ENCODE assay signal across 1 cellular context in the genomic region with DNA sequence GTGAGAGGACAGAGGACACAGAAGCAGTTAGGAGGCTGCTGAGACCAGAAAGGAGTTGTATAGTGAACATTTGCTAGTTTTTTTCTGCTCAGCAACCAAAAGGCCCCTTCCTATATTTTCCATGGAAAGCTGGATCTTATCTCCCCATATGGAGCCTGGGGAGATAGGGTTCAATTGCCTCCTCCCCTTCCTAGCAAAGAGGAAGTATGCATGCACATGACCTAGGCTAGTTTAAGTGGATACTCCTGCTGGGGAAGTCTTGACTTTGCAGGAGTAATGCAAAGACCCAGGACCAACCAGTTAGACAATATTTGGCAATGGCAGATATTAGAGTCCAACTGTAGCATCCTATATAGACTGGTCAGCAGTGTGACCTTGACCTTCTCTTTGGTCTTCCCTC.
TF ChIP-seq lines count a peak whose summit lies in the region.

No MANE protein-coding gene starts in this region.

TF ChIP-seq in HepG2, 621 proteins besides CTCF, POLR2A, EP300 and RAD21:
- TF ChIP-seq, protein P1, sequence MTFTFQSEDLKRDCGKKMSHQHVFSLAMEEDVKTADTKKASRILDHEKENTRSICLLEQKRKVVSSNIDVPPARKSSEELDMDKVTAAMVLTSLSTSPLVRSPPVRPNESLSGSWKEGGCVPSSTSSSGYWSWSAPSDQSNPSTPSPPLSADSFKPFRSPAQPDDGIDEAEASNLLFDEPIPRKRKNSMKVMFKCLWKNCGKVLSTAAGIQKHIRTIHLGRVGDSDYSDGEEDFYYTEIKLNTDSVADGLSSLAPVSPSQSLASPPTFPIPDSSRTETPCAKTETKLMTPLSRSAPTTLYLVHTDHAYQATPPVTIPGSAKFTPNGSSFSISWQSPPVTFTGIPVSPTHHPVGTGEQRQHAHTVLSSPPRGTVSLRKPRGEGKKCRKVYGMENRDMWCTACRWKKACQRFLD (CRISPR knock-in tag; IDR thresholded peaks at IDR 0.05; ENCODE audit: borderline replicate concordance) = no peak
- TF ChIP-seq NR2F6 (IDR thresholded peaks at IDR 0.05) (peak; percentile 26; the same call in 1 of the 2 replicates), NR2F6 (CRISPR knock-in tag; IDR thresholded peaks at IDR 0.05) (peak; percentile 46; the same call in 1 of the 2 replicates), ATF7 (IDR thresholded peaks at IDR 0.05) (no peak), ATF7 (CRISPR knock-in tag; IDR thresholded peaks at IDR 0.05) (no peak), ZNF12 (CRISPR knock-in tag; IDR thresholded peaks at IDR 0.05) (no peak), ELK4 (CRISPR knock-in tag; IDR thresholded peaks at IDR 0.05; ENCODE audit: borderline replicate concordance) (no peak), ZFP90 (CRISPR knock-in tag; IDR thresholded peaks at IDR 0.05; ENCODE audit: borderline replicate concordance) (no peak), TEAD3 (CRISPR knock-in tag; optimal IDR thresholded peaks at IDR 0.05; ENCODE audit: borderline replicate concordance) (peak; percentile 10), NCOR1 (IDR thresholded peaks at IDR 0.05; ENCODE audit: borderline replicate concordance, low read length) (0 out of 2 replicates have a peak, but pooled peaks have one; percentile 16)
- TF ChIP-seq, protein P2, sequence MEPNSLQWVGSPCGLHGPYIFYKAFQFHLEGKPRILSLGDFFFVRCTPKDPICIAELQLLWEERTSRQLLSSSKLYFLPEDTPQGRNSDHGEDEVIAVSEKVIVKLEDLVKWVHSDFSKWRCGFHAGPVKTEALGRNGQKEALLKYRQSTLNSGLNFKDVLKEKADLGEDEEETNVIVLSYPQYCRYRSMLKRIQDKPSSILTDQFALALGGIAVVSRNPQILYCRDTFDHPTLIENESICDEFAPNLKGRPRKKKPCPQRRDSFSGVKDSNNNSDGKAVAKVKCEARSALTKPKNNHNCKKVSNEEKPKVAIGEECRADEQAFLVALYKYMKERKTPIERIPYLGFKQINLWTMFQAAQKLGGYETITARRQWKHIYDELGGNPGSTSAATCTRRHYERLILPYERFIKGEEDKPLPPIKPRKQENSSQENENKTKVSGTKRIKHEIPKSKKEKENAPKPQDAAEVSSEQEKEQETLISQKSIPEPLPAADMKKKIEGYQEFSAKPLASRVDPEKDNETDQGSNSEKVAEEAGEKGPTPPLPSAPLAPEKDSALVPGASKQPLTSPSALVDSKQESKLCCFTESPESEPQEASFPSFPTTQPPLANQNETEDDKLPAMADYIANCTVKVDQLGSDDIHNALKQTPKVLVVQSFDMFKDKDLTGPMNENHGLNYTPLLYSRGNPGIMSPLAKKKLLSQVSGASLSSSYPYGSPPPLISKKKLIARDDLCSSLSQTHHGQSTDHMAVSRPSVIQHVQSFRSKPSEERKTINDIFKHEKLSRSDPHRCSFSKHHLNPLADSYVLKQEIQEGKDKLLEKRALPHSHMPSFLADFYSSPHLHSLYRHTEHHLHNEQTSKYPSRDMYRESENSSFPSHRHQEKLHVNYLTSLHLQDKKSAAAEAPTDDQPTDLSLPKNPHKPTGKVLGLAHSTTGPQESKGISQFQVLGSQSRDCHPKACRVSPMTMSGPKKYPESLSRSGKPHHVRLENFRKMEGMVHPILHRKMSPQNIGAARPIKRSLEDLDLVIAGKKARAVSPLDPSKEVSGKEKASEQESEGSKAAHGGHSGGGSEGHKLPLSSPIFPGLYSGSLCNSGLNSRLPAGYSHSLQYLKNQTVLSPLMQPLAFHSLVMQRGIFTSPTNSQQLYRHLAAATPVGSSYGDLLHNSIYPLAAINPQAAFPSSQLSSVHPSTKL (CRISPR knock-in tag; IDR thresholded peaks at IDR 0.05) = 0 out of 2 replicates have a peak, but pooled peaks have one; percentile 9
